Comparison of ENCODE assay signal across 12 cellular contexts in genomic region chr4:121200795-121201472, GRCh38. TPM values are rescaled to one million over a fixed set of nuclear protein-coding genes. Genes with fewer than 3 reads are reported as not detected.
A peak's percentile ranks its signal among the peaks of the same experiment; 100 is the strongest.
DNase-seq lines count a peak whose midpoint lies in the region; ATAC-seq and TF ChIP-seq lines count a peak whose summit lies in the region.
"Had no signal": no experiment of that assay in that cellular context is flagged by ENCODE, and none has a peak within 500 bp of the region (broad histone marks: within the 10 kb centered on the region; RNA-seq: fewer than 3 reads in every experiment).

No MANE protein-coding gene starts in this region.

- no peak for TF ChIP-seq POLR2A in esophagus squamous epithelium (IDR thresholded peaks at IDR 0.05)

- H3K27me3 ChIP-seq in ACC112 (ENCODE audit: insufficient read depth, low read length) (no peaks in the 10 kb centered on the region), esophagus squamous epithelium (no peaks in the 10 kb centered on the region)

- H3K27ac ChIP-seq in ACC112 (ENCODE audit: low read depth, low read length) (no peak overlapping the region), esophagus squamous epithelium (no peak overlapping the region)

- ATAC-seq in GM18858 (IDR thresholded peaks at IDR 0.05; ENCODE audit: unreplicated experiment) (peak; percentile 79), HG02610 (IDR thresholded peaks at IDR 0.05; ENCODE audit: unreplicated experiment) (peak; percentile 76), HG03571 (IDR thresholded peaks at IDR 0.05; ENCODE audit: unreplicated experiment) (peak; percentile 73)
- ATAC-seq: left cardiac atrium had no signal

- no peaks in the 10 kb centered on the region for H3K4me1 ChIP-seq in ACC112 (ENCODE audit: control insufficient read depth, insufficient read depth, low read length, unreplicated experiment)
- H3K4me1 ChIP-seq in esophagus squamous epithelium = no peaks in the 10 kb centered on the region

- no peaks in the 10 kb centered on the region for H3K9me3 ChIP-seq in esophagus squamous epithelium

- no peak for DNase-seq in NCI-H187 (lab: John Stamatoyannopoulos, UW)
- DNase-seq in esophagus squamous epithelium (lab: John Stamatoyannopoulos, UW) = no peak
- DNase-seq in anterior cingulate cortex (lab: John Stamatoyannopoulos, UW) = no peak
- DNase-seq in GDM1 (lab: John Stamatoyannopoulos, UW) = no peak
- DNase-seq: effector CD8-positive, alpha-beta T cell; left cardiac atrium; NCI-H526 had no signal

- 69 to 76% methylated on average over 3 of the region's 3 CpGs for WGBS in esophagus squamous epithelium, 2 donors

- H3K79me2 ChIP-seq in ACC112 (ENCODE audit: control insufficient read depth, insufficient read depth, low read length, unreplicated experiment) = no peaks in the 10 kb centered on the region

- intact Hi-C loops in esophagus squamous epithelium (cut with DNase I) = no loop called here

- no peaks in the 10 kb centered on the region for H3K36me3 ChIP-seq in ACC112 (ENCODE audit: insufficient read depth, low read length)
- H3K36me3 ChIP-seq in esophagus squamous epithelium = no peaks in the 10 kb centered on the region

- H2AFZ ChIP-seq in ACC112 (ENCODE audit: low read length, unreplicated experiment) = peak overlapping the region; percentile 68

- no peak for TF ChIP-seq CTCF in esophagus squamous epithelium (IDR thresholded peaks at IDR 0.05)

- H3K4me3 ChIP-seq in ACC112 (ENCODE audit: low read depth, low read length) (peak overlapping the region; percentile 39), esophagus squamous epithelium (no peak overlapping the region)

RNA-seq across cellular contexts. Expression of gene TNIP3, which starts 36.8 kb away (rescaled TPM):
- 1 to 10 TPM in 2 of 4 donors, under 1 TPM in 2; 0.15 to 6.5 (median 2.5) TPM for total RNA-seq in esophagus squamous epithelium
- total RNA-seq: HT-29 had no signal
